ENCODE assay signal across 8 cellular contexts in genomic region chr14:100640481-100641273, GRCh38. TPM values are rescaled to one million over a fixed set of nuclear protein-coding genes. Genes with fewer than 3 reads are reported as not detected.
DNase-seq lines count a peak whose midpoint lies in the region; ATAC-seq, FAIRE-seq and TF ChIP-seq lines count a peak whose summit lies in the region.

No MANE protein-coding gene starts in this region.

- H3K4me2 ChIP-seq in hepatocyte: no peak overlapping the region

- H3K36me3 Mint-ChIP-seq in activated naive CD4-positive, alpha-beta T cell treated with anti-CD3 and anti-CD28 coated beads for 36 hours (ENCODE audit: low read depth): no peaks in the 10 kb centered on the region

- no peaks in the 10 kb centered on the region for H3K9me3 ChIP-seq in uterus
- no peaks in the 10 kb centered on the region for H3K9me3 ChIP-seq in hepatocyte (ENCODE audit: low read depth)

- peak; percentile 47 for DNase-seq in RCC 7860 (ENCODE audit: low spot score)
- peak; percentile 90 for DNase-seq in activated naive CD4-positive, alpha-beta T cell treated with anti-CD3 and anti-CD28 coated beads for 36 hours
- peak; percentile 34 for DNase-seq in stimulated activated CD4-positive, alpha-beta T cell treated with anti-CD3 and anti-CD28 coated beads, Interleukin-2, amount 100 ng/mL, for 4 hours (ENCODE audit: low read depth)
- no peak for DNase-seq in head of caudate nucleus
- DNase-seq in uterus: no peak
- DNase-seq in hepatocyte (ENCODE audit: low spot score): no peak

- H3K27me3 ChIP-seq in uterus: no peaks in the 10 kb centered on the region
- H3K27me3 ChIP-seq in hepatocyte: no peaks in the 10 kb centered on the region

- no peak overlapping the region for H3K4me3 ChIP-seq in uterus
- H3K4me3 ChIP-seq in hepatocyte: no peak overlapping the region

- no peaks in the 10 kb centered on the region for H3K79me2 ChIP-seq in hepatocyte

- no peaks in the 10 kb centered on the region for H4K20me1 ChIP-seq in hepatocyte (ENCODE audit: insufficient read depth, poor library complexity, severe bottlenecking)

- TF ChIP-seq POLR2A in GM18505 (IDR thresholded peaks at IDR 0.05; ENCODE audit: borderline replicate concordance, extremely low read depth, insufficient read depth, insufficient read length): no peak
- TF ChIP-seq POLR2A in uterus (IDR thresholded peaks at IDR 0.05): no peak

- no peak overlapping the region for H2AFZ ChIP-seq in hepatocyte

- CTCF ChIA-PET in activated naive CD4-positive, alpha-beta T cell treated with anti-CD3 and anti-CD28 coated beads for 36 hours (lab: Charles Lee): interaction anchor here (2.7 kb wide), 1 partner anchor 256 kb away, joined by 10 read pairs; no protein-coding TSS in a partner anchor

- H3K4me3 Mint-ChIP-seq in activated naive CD4-positive, alpha-beta T cell treated with anti-CD3 and anti-CD28 coated beads for 36 hours: no peak overlapping the region

- peak overlapping the region; percentile 58 for H3K27ac Mint-ChIP-seq in activated naive CD4-positive, alpha-beta T cell treated with anti-CD3 and anti-CD28 coated beads for 36 hours

- H3K4me1 ChIP-seq in uterus (no peaks in the 10 kb centered on the region), hepatocyte (ENCODE audit: insufficient read depth) (no peaks in the 10 kb centered on the region)

- intact Hi-C loops in activated naive CD4-positive, alpha-beta T cell treated with anti-CD3 and anti-CD28 coated beads for 36 hours (cut with micrococcal nuclease): loop anchor here (1.0 to 10.0 kb wide), 2 partner anchors 53 to 336 kb away; partner anchors contain the start of genes BEGAIN and SLC25A29
- intact Hi-C loops in head of caudate nucleus (cut with DNase I) (no loop called here), uterus (cut with DNase I; ENCODE audit: low total_unique reads) (loop anchor here (10.0 kb wide), 1 partner anchor 256 kb away; no protein-coding TSS in a partner anchor)

- H3K27ac ChIP-seq in uterus: no peak overlapping the region
- no peak overlapping the region for H3K27ac ChIP-seq in hepatocyte

- H3K9me2 ChIP-seq in hepatocyte (replicated peaks; ENCODE audit: insufficient read depth): no peaks in the 10 kb centered on the region

- FAIRE-seq in RCC 7860 (lab: Jason Lieb, UNC): no peak

- H3K36me3 ChIP-seq in uterus (no peaks in the 10 kb centered on the region), hepatocyte (replicated peaks; ENCODE audit: insufficient read depth, low read depth) (no peaks in the 10 kb centered on the region)

- H3K9me3 Mint-ChIP-seq in activated naive CD4-positive, alpha-beta T cell treated with anti-CD3 and anti-CD28 coated beads for 36 hours: no peaks in the 10 kb centered on the region

- TF ChIP-seq CTCF in uterus (IDR thresholded peaks at IDR 0.05) (no peak), hepatocyte (IDR thresholded peaks at IDR 0.05; ENCODE audit: poor library complexity) (no peak)

- peak; percentile 85 for ATAC-seq in GM18505 (IDR thresholded peaks at IDR 0.05; ENCODE audit: unreplicated experiment)
- peak; percentile 88 for ATAC-seq in HG02852 (IDR thresholded peaks at IDR 0.05; ENCODE audit: unreplicated experiment)

- peaks cover 49% of the 10 kb centered on the region for H3K4me1 Mint-ChIP-seq in activated naive CD4-positive, alpha-beta T cell treated with anti-CD3 and anti-CD28 coated beads for 36 hours (ENCODE audit: low read depth)

- no peaks in the 10 kb centered on the region for H3K27me3 Mint-ChIP-seq in activated naive CD4-positive, alpha-beta T cell treated with anti-CD3 and anti-CD28 coated beads for 36 hours (ENCODE audit: low read depth)

- WGBS in hepatocyte (ENCODE audit: low lambda C conversion rate, missing lambda C conversion rate): 82% methylated on average over 20 of the region's 20 CpGs

RNA-seq across cellular contexts. Expression of gene BEGAIN, which starts 53.5 kb away (rescaled TPM):
- 1 to 10 TPM; 5.0 to 5.6 TPM for total RNA-seq in activated naive CD4-positive, alpha-beta T cell treated with anti-CD3 and anti-CD28 coated beads for 36 hours
- total RNA-seq in uterus (10 to 100 TPM in 1 of 4 donors, 1 to 10 TPM in 2, not detected in 1; 2.6 to 16.5 (median 4.4) TPM), hepatocyte (0.56 and 1.4 TPM in 2 replicates)
- 1.8 and 2.5 TPM in 2 replicates for polyA plus RNA-seq in hepatocyte

Comparison
In these comparisons a context has a peak if more than half of its experiments do, and no peak if none do; other contexts are left out.
1. DNase-seq: peak in RCC 7860 (single experiment), activated naive CD4-positive, alpha-beta T cell treated with anti-CD3 and anti-CD28 coated beads for 36 hours (single experiment) and stimulated activated CD4-positive, alpha-beta T cell treated with anti-CD3 and anti-CD28 coated beads, Interleukin-2, amount 100 ng/mL, for 4 hours (single experiment); none in head of caudate nucleus (0 of 42), uterus (0 of 2) and hepatocyte (single experiment).